In the genomic region with DNA sequence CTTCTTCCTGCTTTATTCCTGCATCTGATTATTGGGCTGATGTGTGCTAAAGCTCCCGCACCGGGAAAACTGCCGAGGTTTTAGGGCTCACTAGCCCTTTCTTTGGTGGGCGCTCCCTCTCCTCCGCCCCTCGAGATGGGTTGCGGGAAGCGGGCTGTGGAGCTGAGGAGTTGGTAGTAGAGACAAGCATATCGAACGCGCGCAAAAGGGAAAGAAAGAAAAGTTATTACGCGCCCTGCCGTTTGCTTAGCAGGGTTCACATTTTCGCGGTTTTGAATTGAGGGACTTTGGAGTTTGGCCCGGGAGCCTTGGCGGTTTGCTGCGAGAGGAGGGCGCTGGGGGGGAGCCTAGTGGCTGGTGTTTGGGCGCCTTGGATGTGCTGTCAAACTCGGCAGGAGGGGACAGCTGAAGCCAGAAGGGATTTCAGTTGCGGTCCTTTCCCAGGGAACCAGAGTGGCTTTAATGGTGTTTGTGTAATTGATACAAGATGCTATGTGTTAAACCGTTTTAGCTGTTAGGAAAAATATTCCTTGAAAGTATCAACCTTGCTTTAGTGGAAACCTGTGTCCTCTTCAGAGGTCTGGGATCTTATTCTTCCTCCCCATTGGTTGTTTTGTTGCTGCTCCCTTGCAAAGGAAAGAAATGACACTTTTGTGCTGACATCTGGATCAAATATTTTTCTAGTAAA, we compare ENCODE assay signal across 8 cellular contexts. TPM values are rescaled to one million over a fixed set of nuclear protein-coding genes. Genes with fewer than 3 reads are reported as not detected.
DNase-seq lines count a peak whose midpoint lies in the region; ATAC-seq, FAIRE-seq and TF ChIP-seq lines count a peak whose summit lies in the region.

No MANE protein-coding gene starts in this region.

- TF ChIP-seq CTCF in cardiac fibroblast (IDR thresholded peaks at IDR 0.05; ENCODE audit: low read depth, low read length) (no peak), kidney (IDR thresholded peaks at IDR 0.05; ENCODE audit: borderline replicate concordance, extremely low read depth, insufficient read depth) (peak; percentile 1), smooth muscle cell (IDR thresholded peaks at IDR 0.05; ENCODE audit: borderline replicate concordance, insufficient read depth, poor library complexity, severe bottlenecking) (no peak)

- DNase-seq in NCI-H2107 treated with DMSO at 0.1 percent for 48 hours (lab: John Stamatoyannopoulos, UW; ENCODE audit: unreplicated experiment) = peak; percentile 12
- DNase-seq in NCI-H2107 (lab: John Stamatoyannopoulos, UW) = no peak
- peak; percentile 31 for DNase-seq in NOMO-1 treated with DMSO at 0.1 percent for 48 hours (lab: John Stamatoyannopoulos, UW; ENCODE audit: unreplicated experiment)
- DNase-seq in cardiac fibroblast (ENCODE audit: low read depth in 2 of 2) = peak; percentile 60 to 63
- peak; percentile 78 for DNase-seq in kidney
- no peak for DNase-seq in smooth muscle cell (lab: John Stamatoyannopoulos, UW; ENCODE audit: unreplicated experiment)
- DNase-seq in activated gamma-delta T cell treated with Interleukin-2 at 50 U/mL for 16 hours = no peak

- H3K4me3 ChIP-seq in cardiac fibroblast (replicated peaks in 1 of 2; ENCODE audit: low read depth in 2 of 2, low read length in 2 of 2) = peak overlapping the region; percentile 71 to 82
- peak overlapping the region; percentile 89 to 90 for H3K4me3 ChIP-seq in kidney (ENCODE audit: low read length in 2 of 2)
- H3K4me3 ChIP-seq in smooth muscle cell = peak overlapping the region; percentile 96

- peaks cover 2 to 13% of the 10 kb centered on the region in 2 donors for H3K4me1 ChIP-seq in kidney (ENCODE audit: control insufficient read depth in 1 of 2, insufficient read depth in 1 of 2, low read depth in 1 of 2, low read length in 2 of 2)
- peaks cover 9% of the 10 kb centered on the region for H3K4me1 ChIP-seq in smooth muscle cell (ENCODE audit: low read depth)

- peak overlapping the region; percentile 87 for H2AFZ ChIP-seq in smooth muscle cell (ENCODE audit: low read depth)

- H3K36me3 ChIP-seq in kidney (ENCODE audit: control insufficient read depth in 1 of 2, insufficient read depth in 2 of 2, low read length in 2 of 2) (no peaks in the 10 kb centered on the region), smooth muscle cell (ENCODE audit: low read depth) (no peaks in the 10 kb centered on the region)

- no peak for ATAC-seq in HG02610 (IDR thresholded peaks at IDR 0.05; ENCODE audit: unreplicated experiment)

- intact Hi-C loops in kidney (cut with DNase I) = no loop called here

- H3K27ac ChIP-seq in kidney (ENCODE audit: low read depth in 2 of 2, low read length in 2 of 2) (peak overlapping the region; percentile 91 to 92), smooth muscle cell (ENCODE audit: low read depth) (no peak overlapping the region)

- H3K9me3 ChIP-seq in kidney (ENCODE audit: control insufficient read depth in 1 of 2, low read length in 2 of 2) (no peaks in the 10 kb centered on the region), smooth muscle cell (replicated peaks; ENCODE audit: low read depth) (no peaks in the 10 kb centered on the region)

- peak overlapping the region; percentile 92 for H3K4me2 ChIP-seq in smooth muscle cell

- FAIRE-seq in kidney (lab: Jason Lieb, UNC) = no peak

- peaks cover 51% of the 10 kb centered on the region for H3K79me2 ChIP-seq in smooth muscle cell (ENCODE audit: low read depth)

- peak overlapping the region; percentile 79 to 93 for H3K9ac ChIP-seq in kidney (ENCODE audit: low read length in 2 of 2)
- peak overlapping the region; percentile 68 for H3K9ac ChIP-seq in smooth muscle cell (ENCODE audit: low read depth)

- H4K20me1 ChIP-seq in smooth muscle cell (ENCODE audit: low read depth) = peaks cover 49% of the 10 kb centered on the region

- H3K27me3 ChIP-seq in smooth muscle cell (ENCODE audit: low read depth) = no peaks in the 10 kb centered on the region

- WGBS in smooth muscle cell (ENCODE audit: low lambda C conversion rate) = under 1% methylated on average over 25 of the region's 25 CpGs

- no peaks in the 10 kb centered on the region for H3F3A ChIP-seq in smooth muscle cell (ENCODE audit: low read depth)

RNA-seq across cellular contexts. Expression of a gene that starts 1.1 kb away (rescaled TPM):
- total RNA-seq in kidney (38.0 TPM), smooth muscle cell (17.5 and 22.5 TPM in 2 replicates)
- polyA plus RNA-seq in kidney (ENCODE audit: insufficient read depth, low read depth, low replicate concordance) (3.6 TPM), smooth muscle cell (0.50 and 3.0 TPM in 2 replicates)

Comparison
In these comparisons a context has a peak if more than half of its experiments do, and no peak if none do; other contexts are left out.
1. DNase-seq: peak in NCI-H2107 treated with DMSO at 0.1 percent for 48 hours (single experiment), NOMO-1 treated with DMSO at 0.1 percent for 48 hours (single experiment), cardiac fibroblast (2 of 2) and kidney (single experiment); none in NCI-H2107 (single experiment), smooth muscle cell (single experiment) and activated gamma-delta T cell treated with Interleukin-2 at 50 U/mL for 16 hours (single experiment).
2. Peak in every context shown above with its lines, with median percentiles within 50 percentile points of each other: H3K4me3 ChIP-seq.